1 cellular context compared by ENCODE assay signal in the genomic region with DNA sequence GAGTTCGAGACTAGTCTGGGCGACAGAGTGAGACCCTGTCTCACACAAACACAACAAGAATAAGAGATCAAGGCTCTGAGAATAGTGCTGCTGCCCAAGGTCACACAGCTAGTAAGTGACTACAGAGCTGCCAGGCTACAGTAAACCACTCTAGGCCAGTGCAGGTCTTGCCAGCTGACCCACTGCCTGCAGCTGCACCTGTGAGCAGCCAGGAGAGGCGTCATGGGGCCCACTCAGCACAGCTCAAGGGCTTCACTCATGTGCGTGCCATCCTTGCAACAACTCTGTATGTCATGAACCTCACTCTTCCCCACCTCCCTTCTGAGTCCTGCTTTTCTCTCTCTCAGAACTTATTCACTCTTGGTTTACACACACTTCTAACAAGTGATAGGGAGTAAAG.
TF ChIP-seq lines count a peak whose summit lies in the region.

No MANE protein-coding gene starts in this region.

TF ChIP-seq in WTC11, 78 proteins besides CTCF, POLR2A, EP300 and RAD21 (continued from another document):
- TF ChIP-seq, protein P1, sequence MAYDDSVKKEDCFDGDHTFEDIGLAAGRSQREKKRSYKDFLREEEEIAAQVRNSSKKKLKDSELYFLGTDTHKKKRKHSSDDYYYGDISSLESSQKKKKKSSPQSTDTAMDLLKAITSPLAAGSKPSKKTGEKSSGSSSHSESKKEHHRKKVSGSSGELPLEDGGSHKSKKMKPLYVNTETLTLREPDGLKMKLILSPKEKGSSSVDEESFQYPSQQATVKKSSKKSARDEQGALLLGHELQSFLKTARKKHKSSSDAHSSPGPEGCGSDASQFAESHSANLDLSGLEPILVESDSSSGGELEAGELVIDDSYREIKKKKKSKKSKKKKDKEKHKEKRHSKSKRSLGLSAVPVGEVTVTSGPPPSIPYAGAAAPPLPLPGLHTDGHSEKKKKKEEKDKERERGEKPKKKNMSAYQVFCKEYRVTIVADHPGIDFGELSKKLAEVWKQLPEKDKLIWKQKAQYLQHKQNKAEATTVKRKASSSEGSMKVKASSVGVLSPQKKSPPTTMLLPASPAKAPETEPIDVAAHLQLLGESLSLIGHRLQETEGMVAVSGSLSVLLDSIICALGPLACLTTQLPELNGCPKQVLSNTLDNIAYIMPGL (CRISPR knock-in tag; IDR thresholded peaks at IDR 0.05), result no peak
- TF ChIP-seq RELA (CRISPR knock-in tag; IDR thresholded peaks at IDR 0.05; ENCODE audit: borderline replicate concordance), result no peak
- no peak for TF ChIP-seq SOX15 (CRISPR knock-in tag; IDR thresholded peaks at IDR 0.05)
- TF ChIP-seq, protein P2, sequence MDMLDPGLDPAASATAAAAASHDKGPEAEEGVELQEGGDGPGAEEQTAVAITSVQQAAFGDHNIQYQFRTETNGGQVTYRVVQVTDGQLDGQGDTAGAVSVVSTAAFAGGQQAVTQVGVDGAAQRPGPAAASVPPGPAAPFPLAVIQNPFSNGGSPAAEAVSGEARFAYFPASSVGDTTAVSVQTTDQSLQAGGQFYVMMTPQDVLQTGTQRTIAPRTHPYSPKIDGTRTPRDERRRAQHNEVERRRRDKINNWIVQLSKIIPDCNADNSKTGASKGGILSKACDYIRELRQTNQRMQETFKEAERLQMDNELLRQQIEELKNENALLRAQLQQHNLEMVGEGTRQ (CRISPR knock-in tag; IDR thresholded peaks at IDR 0.05), result no peak
- TF ChIP-seq, protein P3, sequence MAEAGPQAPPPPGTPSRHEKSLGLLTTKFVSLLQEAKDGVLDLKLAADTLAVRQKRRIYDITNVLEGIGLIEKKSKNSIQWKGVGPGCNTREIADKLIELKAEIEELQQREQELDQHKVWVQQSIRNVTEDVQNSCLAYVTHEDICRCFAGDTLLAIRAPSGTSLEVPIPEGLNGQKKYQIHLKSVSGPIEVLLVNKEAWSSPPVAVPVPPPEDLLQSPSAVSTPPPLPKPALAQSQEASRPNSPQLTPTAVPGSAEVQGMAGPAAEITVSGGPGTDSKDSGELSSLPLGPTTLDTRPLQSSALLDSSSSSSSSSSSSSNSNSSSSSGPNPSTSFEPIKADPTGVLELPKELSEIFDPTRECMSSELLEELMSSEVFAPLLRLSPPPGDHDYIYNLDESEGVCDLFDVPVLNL (CRISPR knock-in tag; IDR thresholded peaks at IDR 0.05; ENCODE audit: borderline replicate concordance, low read depth), result no peak
- no peak for TF ChIP-seq ZNF396 (CRISPR knock-in tag; IDR thresholded peaks at IDR 0.05; ENCODE audit: borderline replicate concordance)
